ENCODE assay signal across 26 cellular contexts in the genomic region with DNA sequence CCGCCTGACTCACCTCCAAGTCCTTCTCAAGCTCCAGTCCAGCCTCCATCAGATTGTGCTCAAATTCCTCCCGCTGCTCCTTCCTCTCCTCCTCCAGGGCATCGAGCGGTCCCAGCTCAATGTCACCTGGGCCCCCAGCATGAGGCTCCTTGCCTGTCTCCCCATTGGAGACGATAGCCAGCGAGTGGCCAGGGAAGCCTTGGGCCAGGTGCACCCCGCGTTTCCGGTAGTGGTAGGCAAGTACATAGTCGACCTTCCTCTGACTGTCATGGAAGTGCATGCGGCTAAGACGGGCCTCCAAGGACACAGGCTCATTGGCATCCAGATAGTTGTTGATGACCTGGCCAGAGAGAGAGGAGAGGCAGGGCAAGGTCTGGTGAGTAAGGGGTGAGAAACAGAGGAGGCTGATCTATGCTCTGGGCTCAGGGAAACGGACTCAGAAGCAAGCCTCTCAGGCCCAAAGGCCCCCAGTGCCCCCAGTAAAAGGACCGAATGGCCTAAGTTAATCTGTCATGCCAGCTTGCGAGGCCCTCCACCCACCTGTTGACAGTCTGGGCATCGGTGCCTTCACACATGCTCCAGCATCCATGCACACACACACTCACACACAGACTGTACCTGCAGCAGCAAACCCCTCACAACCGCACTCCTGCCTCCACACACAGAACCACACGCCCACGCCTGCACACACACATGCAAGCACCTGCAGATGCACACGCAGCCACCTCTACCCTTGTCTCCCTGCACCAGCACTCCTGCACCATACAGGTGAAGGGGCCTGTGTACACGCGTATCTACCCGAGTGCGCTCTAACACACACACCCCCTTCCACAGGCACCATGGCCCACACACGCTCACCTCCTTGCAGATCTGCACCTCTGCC. TPM values are rescaled to one million over a fixed set of nuclear protein-coding genes. Genes with fewer than 3 reads are reported as not detected.
"Had no signal": no experiment of that assay in that cellular context is flagged by ENCODE, and none has a peak within 500 bp of the region (broad histone marks: within the 10 kb centered on the region; RNA-seq: fewer than 3 reads in every experiment).

No MANE protein-coding gene starts in this region.

- H3K4me3 ChIP-seq: gastrocnemius medialis had no signal

- DNase-seq: activated CD4-positive, alpha-beta memory T cell treated with anti-CD3 and anti-CD28 coated beads for 36 hours; activated CD4-positive, alpha-beta T cell treated with anti-CD3 and anti-CD28 coated beads, Interleukin-2, amount 10 ng/mL, durations not matched to agents 24 days and 14 days; activated CD4-positive, CD25-positive, alpha-beta regulatory T cell treated with anti-CD3 and anti-CD28 coated beads, Interleukin-2, amount 50 U/mL, for 72 hours; activated CD8-positive, alpha-beta memory T cell treated with anti-CD3 and anti-CD28 coated beads, Interleukin-2, amount 50 U/mL, for 4 hours; activated gamma-delta T cell treated with Interleukin-2 at 50 U/mL for 16 hours; activated naive CD4-positive, alpha-beta T cell treated with anti-CD3 and anti-CD28 coated beads, Interleukin-2, amount 50 U/mL, for 16 hours; activated T-cell treated with anti-CD3 and anti-CD28 coated beads, Interleukin-2, amount 50 U/mL, for 1 hour; amniotic stem cell; brain microvascular endothelial cell; effector memory CD8-positive, alpha-beta T cell; erythroblast; gastrocnemius medialis; hippocampal formation; kidney; left colon; mammary epithelial cell; midbrain; naive thymus-derived CD8-positive, alpha-beta T cell; small intestine; stimulated activated CD4-positive, alpha-beta T cell treated with anti-CD3 and anti-CD28 coated beads, Interleukin-4, amount 100 ng/mL, for 24 hours; stimulated activated naive CD8-positive, alpha-beta T cell treated with anti-CD3 and anti-CD28 coated beads, Interleukin-15, amount 100 ng/mL, for 72 hours; substantia nigra; T-helper 2 cell had no signal

- ATAC-seq: effector memory CD8-positive, alpha-beta T cell; gastrocnemius medialis; left colon; naive thymus-derived CD8-positive, alpha-beta T cell; sciatic nerve; stimulated activated memory B cell treated with anti-CD40 and anti-IgM and Interleukin-4, amounts not matched to agents 10 μg/mL and 1 μg/mL and 100 μg/mL, for 72 hours; stimulated activated naive CD8-positive, alpha-beta T cell treated with anti-CD3 and anti-CD28 coated beads, Interleukin-15, amount 100 ng/mL, for 72 hours had no signal

- H3K27ac ChIP-seq: brain microvascular endothelial cell, gastrocnemius medialis had no signal

- H3K4me1 ChIP-seq: gastrocnemius medialis had no signal

- H3K9me3 ChIP-seq: gastrocnemius medialis had no signal

- H3K36me3 ChIP-seq: brain microvascular endothelial cell, gastrocnemius medialis had no signal

RNA-seq across cellular contexts. Expression of gene ANO2, which starts 23.8 kb away (rescaled TPM):
- total RNA-seq: activated CD4-positive, alpha-beta memory T cell treated with anti-CD3 and anti-CD28 coated beads for 36 hours; activated CD4-positive, alpha-beta T cell treated with anti-CD3 and anti-CD28 coated beads, Interleukin-2, amount 10 ng/mL, durations not matched to agents 24 days and 14 days; activated CD8-positive, alpha-beta memory T cell treated with anti-CD3 and anti-CD28 coated beads for 36 hours; naive thymus-derived CD8-positive, alpha-beta T cell had no signal
